Comparison of ENCODE assay signal across 1 cellular context in the genomic region with DNA sequence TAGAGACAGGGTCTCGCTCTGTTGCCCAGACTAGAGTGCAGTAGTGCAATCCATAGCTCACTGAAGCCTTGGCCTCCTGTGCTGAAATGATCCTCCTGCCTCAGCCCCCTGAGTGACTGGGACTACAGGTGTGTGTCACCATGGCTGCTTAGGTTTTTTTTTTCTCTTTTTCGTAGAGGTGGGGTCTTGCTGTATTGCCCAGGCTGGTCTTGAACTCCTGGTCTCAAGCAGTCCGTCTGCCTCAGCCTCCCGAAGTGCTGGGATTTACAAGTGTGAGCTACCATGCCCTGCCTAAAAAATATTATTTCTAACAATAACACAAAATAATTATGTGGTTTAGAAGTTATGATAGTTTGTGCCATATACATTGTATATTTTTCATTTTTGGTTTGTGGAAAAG.
A peak's percentile ranks its signal among the peaks of the same experiment; 100 is the strongest.
TF ChIP-seq lines count a peak whose summit lies in the region.

No MANE protein-coding gene starts in this region.

TF ChIP-seq in HepG2, 621 proteins besides CTCF, POLR2A, EP300 and RAD21:
- peak; percentile 78; the same call in 1 of the 2 replicates for TF ChIP-seq ZNF121 (CRISPR knock-in tag; IDR thresholded peaks at IDR 0.05)
- no peak for TF ChIP-seq TBP (CRISPR knock-in tag; IDR thresholded peaks at IDR 0.05)
